In the genomic region with DNA sequence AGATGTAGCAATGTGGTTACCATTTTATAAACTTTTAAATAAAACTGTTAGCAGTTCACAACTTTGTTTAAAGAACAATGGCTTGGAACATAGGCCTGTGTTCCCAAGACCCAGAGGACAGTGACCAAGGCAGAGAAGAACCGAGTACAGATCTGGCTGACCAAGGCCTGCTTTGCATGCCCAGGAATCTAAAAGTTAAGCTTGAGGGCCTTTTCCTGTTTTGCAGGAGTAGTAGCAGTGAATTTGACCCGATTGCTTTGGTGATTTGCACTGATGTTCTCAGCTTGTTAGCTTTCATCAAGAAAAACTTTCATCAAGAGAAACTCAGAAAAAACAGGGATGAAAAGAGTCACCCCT, we compare ENCODE assay signal across 8 cellular contexts. TPM values are rescaled to one million over a fixed set of nuclear protein-coding genes. Genes with fewer than 3 reads are reported as not detected.
A peak's percentile ranks its signal among the peaks of the same experiment; 100 is the strongest.
DNase-seq lines count a peak whose midpoint lies in the region; ATAC-seq and TF ChIP-seq lines count a peak whose summit lies in the region.

No MANE protein-coding gene starts in this region.

- H3K79me2 ChIP-seq in hepatocyte: no peaks in the 10 kb centered on the region

- H3K9me2 ChIP-seq in hepatocyte (replicated peaks; ENCODE audit: insufficient read depth): no peaks in the 10 kb centered on the region

- H3K4me1 ChIP-seq in hepatocyte (ENCODE audit: insufficient read depth): peaks cover 62% of the 10 kb centered on the region

- no peaks in the 10 kb centered on the region for H3K27me3 ChIP-seq in hepatocyte

- H3K4me3 ChIP-seq in hepatocyte: no peak overlapping the region

- no peak for DNase-seq in hepatocyte (ENCODE audit: low spot score)
- DNase-seq in hippocampal formation (lab: John Stamatoyannopoulos, UW): no peak
- no peak for DNase-seq in MV-4-11 (lab: John Stamatoyannopoulos, UW)
- no peak for DNase-seq in NOMO-1 (lab: John Stamatoyannopoulos, UW; ENCODE audit: unreplicated experiment in 2 of 2)
- DNase-seq in NCI-H187 treated with DMSO at 0.1 percent for 48 hours (lab: John Stamatoyannopoulos, UW): no peak

- no peak for TF ChIP-seq CTCF in hepatocyte (IDR thresholded peaks at IDR 0.05; ENCODE audit: poor library complexity)

- no peaks in the 10 kb centered on the region for H3K36me3 ChIP-seq in hepatocyte (replicated peaks; ENCODE audit: insufficient read depth, low read depth)

- H4K20me1 ChIP-seq in hepatocyte (ENCODE audit: insufficient read depth, poor library complexity, severe bottlenecking): no peaks in the 10 kb centered on the region

- H2AFZ ChIP-seq in hepatocyte: no peak overlapping the region

- H3K4me2 ChIP-seq in hepatocyte: no peak overlapping the region

- H3K27ac ChIP-seq in hepatocyte: peak overlapping the region; percentile 47

- 57% methylated on average over 2 of the region's 2 CpGs for WGBS in hepatocyte (ENCODE audit: low lambda C conversion rate, missing lambda C conversion rate)

- no peaks in the 10 kb centered on the region for H3K9me3 ChIP-seq in hepatocyte (ENCODE audit: low read depth)

- ATAC-seq in GM18499 (IDR thresholded peaks at IDR 0.05; ENCODE audit: insufficient read depth, unreplicated experiment) (peak; percentile 14), GM21367 (IDR thresholded peaks at IDR 0.05; ENCODE audit: unreplicated experiment) (peak; percentile 39), HG03139 (IDR thresholded peaks at IDR 0.05; ENCODE audit: unreplicated experiment) (peak; percentile 31)

RNA-seq across cellular contexts. Expression of gene FILIP1L, which starts 9.9 kb away (rescaled TPM):
- total RNA-seq in hepatocyte: 48.2 and 54.9 TPM in 2 replicates
- polyA plus RNA-seq in hepatocyte: 40.5 and 49.4 TPM in 2 replicates
